17 cellular contexts compared by ENCODE assay signal in the genomic region with DNA sequence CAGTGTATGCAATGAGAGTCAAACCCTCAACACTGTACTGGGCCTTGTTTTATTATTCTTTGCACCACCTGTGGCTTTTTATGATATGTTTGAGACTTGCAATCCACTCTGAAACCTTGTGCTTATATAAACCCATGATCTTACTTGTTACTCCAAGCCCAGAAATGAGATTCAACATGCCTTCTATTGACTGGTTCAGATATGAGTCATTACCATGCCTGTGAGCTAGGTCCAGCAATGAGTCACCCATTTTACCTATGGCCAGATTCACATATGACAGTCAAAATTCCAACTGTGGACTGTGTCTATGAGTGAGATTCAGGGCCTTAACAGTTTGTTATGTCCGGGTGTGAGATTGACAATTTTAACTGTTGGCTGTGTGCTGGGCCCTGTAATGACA.
DNase-seq lines count a peak whose midpoint lies in the region; ATAC-seq and TF ChIP-seq lines count a peak whose summit lies in the region.
"Had no signal": no experiment of that assay in that cellular context is flagged by ENCODE, and none has a peak within 500 bp of the region (broad histone marks: within the 10 kb centered on the region; RNA-seq: fewer than 3 reads in every experiment).

No MANE protein-coding gene starts in this region.

- no peaks in the 10 kb centered on the region for H3K27me3 Mint-ChIP-seq in chondrocyte (ENCODE audit: low read depth)

- no peak overlapping the region for H3K4me3 Mint-ChIP-seq in chondrocyte (ENCODE audit: unreplicated experiment)
- H3K4me3 Mint-ChIP-seq: HFFc6 had no signal

- H3K27me3 ChIP-seq in foreskin keratinocyte (no peaks in the 10 kb centered on the region), smooth muscle cell (ENCODE audit: low read depth) (no peaks in the 10 kb centered on the region), HAP-1 (ENCODE audit: low read depth) (no peaks in the 10 kb centered on the region)
- H3K27me3 ChIP-seq: SJCRH30 had no signal

- no peak overlapping the region for H3K4me2 ChIP-seq in smooth muscle cell

- H3K27ac ChIP-seq in 22Rv1, result peak overlapping the region; percentile 61
- H3K27ac ChIP-seq in foreskin keratinocyte, result no peak overlapping the region
- no peak overlapping the region for H3K27ac ChIP-seq in smooth muscle cell (ENCODE audit: low read depth)
- H3K27ac ChIP-seq: SJCRH30 had no signal

- no peak for ATAC-seq in foreskin keratinocyte

- DNase-seq in HT1080 (ENCODE audit: low read depth) (peak; percentile 24), SW480 (ENCODE audit: low spot score) (peak; percentile 3), foreskin keratinocyte (peak; percentile 45 to 78), chondrocyte (ENCODE audit: low spot score) (no peak), smooth muscle cell (lab: John Stamatoyannopoulos, UW; ENCODE audit: unreplicated experiment) (no peak), HAP-1 (ENCODE audit: low spot score in 2 of 2) (no peak)
- DNase-seq in NK-92 treated with Interleukin-12 subunit alpha and Interleukin-12 subunit beta, amount 100 ng/mL, for 24 hours (lab: John Stamatoyannopoulos, UW), result no peak
- DNase-seq: C1 segment of cervical spinal cord, DMS 273 treated with DMSO at 0.1 percent for 48 hours, HFFc6, MM.1S, NCI-H1092 treated with DMSO at 0.1 percent for 48 hours, NCI-H2081 treated with DMSO at 0.1 percent for 48 hours, NCI-H510A treated with DMSO at 0.1 percent for 48 hours, NCI-H82, SJCRH30 had no signal

- H3K9me3 Mint-ChIP-seq in chondrocyte (ENCODE audit: low read depth), result peaks cover 50% of the 10 kb centered on the region

- WGBS in smooth muscle cell (ENCODE audit: low lambda C conversion rate), result 55% methylated on average over 1 of the region's 1 CpG

- no peaks in the 10 kb centered on the region for H3K36me3 ChIP-seq in smooth muscle cell (ENCODE audit: low read depth)
- H3K36me3 ChIP-seq in HAP-1 (replicated peaks), result no peaks in the 10 kb centered on the region
- H3K36me3 ChIP-seq: SJCRH30 had no signal

- H2AFZ ChIP-seq in smooth muscle cell (ENCODE audit: low read depth), result no peak overlapping the region

- TF ChIP-seq CTCF in 22Rv1 (IDR thresholded peaks at IDR 0.05), result no peak
- TF ChIP-seq CTCF in foreskin keratinocyte (conservative IDR thresholded peaks at IDR 0.05), result no peak
- no peak for TF ChIP-seq CTCF in chondrocyte (IDR thresholded peaks at IDR 0.05)
- no peak for TF ChIP-seq CTCF in smooth muscle cell (IDR thresholded peaks at IDR 0.05; ENCODE audit: borderline replicate concordance, insufficient read depth, poor library complexity, severe bottlenecking)

- H3K27ac Mint-ChIP-seq in chondrocyte (ENCODE audit: unreplicated experiment), result no peak overlapping the region
- H3K27ac Mint-ChIP-seq: HFFc6 had no signal

- H3K36me3 Mint-ChIP-seq in chondrocyte (ENCODE audit: low read depth), result no peaks in the 10 kb centered on the region

- no peaks in the 10 kb centered on the region for H3K4me1 Mint-ChIP-seq in chondrocyte (ENCODE audit: low read depth)

- no peak overlapping the region for H3K9ac ChIP-seq in smooth muscle cell (ENCODE audit: low read depth)

- in situ Hi-C loops in HAP-1 (cut with MboI; ENCODE audit: low sequenced_read_pairs), result no loop called here

- H4K20me1 ChIP-seq in smooth muscle cell (ENCODE audit: low read depth), result no peaks in the 10 kb centered on the region

- no peaks in the 10 kb centered on the region for H3K79me2 ChIP-seq in smooth muscle cell (ENCODE audit: low read depth)

- no peaks in the 10 kb centered on the region for H3F3A ChIP-seq in smooth muscle cell (ENCODE audit: low read depth)

- H3K4me1 ChIP-seq in foreskin keratinocyte, result no peaks in the 10 kb centered on the region
- no peaks in the 10 kb centered on the region for H3K4me1 ChIP-seq in smooth muscle cell (ENCODE audit: low read depth)
- no peaks in the 10 kb centered on the region for H3K4me1 ChIP-seq in HAP-1
- H3K4me1 ChIP-seq: SJCRH30 had no signal

- H3K9me3 ChIP-seq in smooth muscle cell (replicated peaks; ENCODE audit: low read depth), result no peaks in the 10 kb centered on the region
- H3K9me3 ChIP-seq in HAP-1, result no peaks in the 10 kb centered on the region
- H3K9me3 ChIP-seq: SJCRH30 had no signal

- H3K4me3 ChIP-seq in smooth muscle cell, result no peak overlapping the region
- no peak overlapping the region for H3K4me3 ChIP-seq in HAP-1
- H3K4me3 ChIP-seq: SJCRH30 had no signal

Comparison
In these comparisons a context has a peak if more than half of its experiments do, and no peak if none do; other contexts are left out.
1. DNase-seq: peak in HT1080 (single experiment), SW480 (single experiment) and foreskin keratinocyte (2 of 2); none in chondrocyte (single experiment), smooth muscle cell (single experiment), NK-92 treated with Interleukin-12 subunit alpha and Interleukin-12 subunit beta, amount 100 ng/mL, for 24 hours (single experiment) and HAP-1 (0 of 2).